ENCODE assay signal across 23 cellular contexts in genomic region chr7:13407911-13408310, GRCh38.
"Had no signal": no experiment of that assay in that cellular context is flagged by ENCODE, and none has a peak within 500 bp of the region (broad histone marks: within the 10 kb centered on the region; RNA-seq: fewer than 3 reads in every experiment).

No MANE protein-coding gene starts in this region.

- H3K27me3 ChIP-seq: adrenal gland, breast epithelium, Peyer's patch had no signal

- H3K27me3 Mint-ChIP-seq: activated CD8-positive, alpha-beta T cell treated with anti-CD3 and anti-CD28 coated beads for 36 hours; activated naive CD8-positive, alpha-beta T cell treated with anti-CD3 and anti-CD28 coated beads, Interleukin-2, amount 10 ng/mL, durations not matched to agents 7 days and 5 days had no signal

- ATAC-seq: activated CD8-positive, alpha-beta T cell treated with anti-CD3 and anti-CD28 coated beads for 36 hours; K562 had no signal

- H3K9me3 ChIP-seq: adrenal gland, breast epithelium, Peyer's patch had no signal

- H3K4me3 Mint-ChIP-seq: activated CD8-positive, alpha-beta T cell treated with anti-CD3 and anti-CD28 coated beads for 36 hours; activated naive CD8-positive, alpha-beta T cell treated with anti-CD3 and anti-CD28 coated beads, Interleukin-2, amount 10 ng/mL, durations not matched to agents 7 days and 5 days had no signal

- H3K4me1 Mint-ChIP-seq: activated naive CD8-positive, alpha-beta T cell treated with anti-CD3 and anti-CD28 coated beads, Interleukin-2, amount 10 ng/mL, durations not matched to agents 7 days and 5 days had no signal

- H3K36me3 ChIP-seq: adrenal gland, breast epithelium, Peyer's patch had no signal

- DNase-seq: activated CD4-positive, alpha-beta T cell treated with anti-CD3 and anti-CD28 coated beads for 4 hours; activated CD8-positive, alpha-beta memory T cell treated with anti-CD3 and anti-CD28 coated beads, Interleukin-2, amount 50 U/mL, for 48 hours; activated CD8-positive, alpha-beta T cell treated with anti-CD3 and anti-CD28 coated beads for 36 hours; activated naive CD4-positive, alpha-beta T cell treated with anti-CD3 and anti-CD28 coated beads, Interleukin-2, amount 50 U/mL, for 16 hours; activated naive CD8-positive, alpha-beta T cell treated with anti-CD3 and anti-CD28 coated beads, Interleukin-2, amount 10 ng/mL, durations not matched to agents 7 days and 5 days; activated T-cell treated with anti-CD3 and anti-CD28 coated beads, Interleukin-2, amount 50 U/mL, for 1 hour; adrenal gland; aorta; caudate nucleus; Kasumi-1; NCI-H1105 treated with DMSO at 0.1 percent for 48 hours; NCI-H1436 treated with DMSO at 0.1 percent for 48 hours; NCI-H187; NCI-H2081; NCI-H510A treated with DMSO at 0.1 percent for 48 hours; NCI-H69; NK-92 treated with Interleukin-12 subunit alpha and Interleukin-12 subunit beta, amount 100 ng/mL, for 24 hours; Peyer's patch; SHP77 treated with DMSO at 0.1 percent for 48 hours; T-helper 1 cell had no signal

- H3K27ac ChIP-seq: adrenal gland, breast epithelium, Peyer's patch, VCaP had no signal

- H3K9me3 Mint-ChIP-seq: activated CD8-positive, alpha-beta T cell treated with anti-CD3 and anti-CD28 coated beads for 36 hours; activated naive CD8-positive, alpha-beta T cell treated with anti-CD3 and anti-CD28 coated beads, Interleukin-2, amount 10 ng/mL, durations not matched to agents 7 days and 5 days had no signal

- H3K4me3 ChIP-seq: adrenal gland, breast epithelium, K562, Peyer's patch had no signal

- H3K36me3 Mint-ChIP-seq: activated naive CD8-positive, alpha-beta T cell treated with anti-CD3 and anti-CD28 coated beads, Interleukin-2, amount 10 ng/mL, durations not matched to agents 7 days and 5 days had no signal

- H3K27ac Mint-ChIP-seq: activated CD8-positive, alpha-beta T cell treated with anti-CD3 and anti-CD28 coated beads for 36 hours; activated naive CD8-positive, alpha-beta T cell treated with anti-CD3 and anti-CD28 coated beads, Interleukin-2, amount 10 ng/mL, durations not matched to agents 7 days and 5 days had no signal
